Comparison of ENCODE assay signal across 24 cellular contexts in the genomic region with DNA sequence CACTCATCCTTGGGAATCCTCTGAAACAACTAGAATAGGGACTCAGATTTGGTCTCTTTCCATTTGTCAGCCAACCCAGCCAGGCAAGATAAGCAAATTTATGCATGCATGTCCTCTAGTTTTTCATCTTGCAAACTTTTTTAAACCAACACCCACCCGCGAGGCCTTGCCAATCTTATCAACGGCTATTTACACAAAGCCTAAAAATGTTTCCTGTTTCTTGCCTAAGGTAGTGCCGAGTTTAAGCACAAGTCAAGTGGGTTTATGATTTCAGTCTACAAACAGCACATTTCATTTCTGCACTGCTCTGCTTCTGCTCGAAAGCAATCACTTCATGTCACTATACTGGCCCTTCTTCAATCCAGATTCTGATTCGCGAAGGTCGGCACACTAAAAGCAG.
"Had no signal": no experiment of that assay in that cellular context is flagged by ENCODE, and none has a peak within 500 bp of the region (broad histone marks: within the 10 kb centered on the region; RNA-seq: fewer than 3 reads in every experiment).

No MANE protein-coding gene starts in this region.

- H3K27me3 Mint-ChIP-seq: activated B cell treated with CpG ODN at 0.5 μM for 24 hours; activated CD4-positive, alpha-beta T cell treated with anti-CD3 and anti-CD28 coated beads, Interleukin-2, amount 10 ng/mL, durations not matched to agents 24 days and 14 days; activated naive CD8-positive, alpha-beta T cell treated with anti-CD3 and anti-CD28 coated beads, Interleukin-2, amount 50 U/mL, for 24 hours; T-helper 17 cell had no signal

- H3K27me3 ChIP-seq: ascending aorta, body of pancreas had no signal

- H3K36me3 ChIP-seq: ascending aorta had no signal

- H3K4me1 ChIP-seq: ascending aorta had no signal

- ATAC-seq: activated naive CD4-positive, alpha-beta T cell treated with anti-CD3 and anti-CD28 coated beads, Interleukin-2, amount 50 U/mL, for 72 hours; activated naive CD8-positive, alpha-beta T cell treated with anti-CD3 and anti-CD28 coated beads, Interleukin-2, amount 50 U/mL, for 24 hours; activated T-cell treated with anti-CD3 and anti-CD28 coated beads, Interleukin-2, amount 50 U/mL, for 4 hours; body of pancreas; T-helper 17 cell had no signal

- H3K4me3 ChIP-seq: ascending aorta, body of pancreas had no signal

- H3K27ac ChIP-seq: ascending aorta, body of pancreas had no signal

- H3K27ac Mint-ChIP-seq: activated B cell treated with CpG ODN at 0.5 μM for 24 hours; activated CD4-positive, alpha-beta T cell treated with anti-CD3 and anti-CD28 coated beads, Interleukin-2, amount 10 ng/mL, durations not matched to agents 24 days and 14 days; activated naive CD4-positive, alpha-beta T cell treated with anti-CD3 and anti-CD28 coated beads, Interleukin-2, amount 50 U/mL, for 72 hours; activated naive CD8-positive, alpha-beta T cell treated with anti-CD3 and anti-CD28 coated beads, Interleukin-2, amount 50 U/mL, for 24 hours; T-helper 17 cell had no signal

- H3K9me3 ChIP-seq: ascending aorta, body of pancreas had no signal

- H3K9me3 Mint-ChIP-seq: activated B cell treated with CpG ODN at 0.5 μM for 24 hours; activated T-cell treated with anti-CD3 and anti-CD28 coated beads, Interleukin-2, amount 50 U/mL, for 4 hours had no signal

- DNase-seq: activated B cell treated with CpG ODN at 0.5 μM for 24 hours; activated CD4-positive, alpha-beta T cell treated with anti-CD3 and anti-CD28 coated beads for 1 hour; activated CD4-positive, alpha-beta T cell treated with anti-CD3 and anti-CD28 coated beads, Interleukin-2, amount 10 ng/mL, durations not matched to agents 24 days and 14 days; activated CD4-positive, alpha-beta T cell treated with anti-CD3 and anti-CD28 coated beads, Interleukin-2, amount 50 U/mL, for 48 hours; activated effector memory CD4-positive, alpha-beta T cell treated with anti-CD3 and anti-CD28 coated beads, Interleukin-2, amount 50 U/mL, for 16 hours; activated naive CD4-positive, alpha-beta T cell treated with Interleukin-2 at 50 U/mL for 16 hours; activated naive CD8-positive, alpha-beta T cell treated with anti-CD3 and anti-CD28 coated beads, Interleukin-2, amount 50 U/mL, for 24 hours; activated T-cell treated with anti-CD3 and anti-CD28 coated beads, Interleukin-2, amount 50 U/mL, for 4 hours; amniotic stem cell; Kasumi-1; KBM-7; NCI-H1092; NCI-H1417; NCI-H1694; NCI-H2029; NCI-H2107; NCI-H526; NCI-H774; SIG-M5; T-helper 17 cell; T-helper 9 cell had no signal

- H3K4me3 Mint-ChIP-seq: activated B cell treated with CpG ODN at 0.5 μM for 24 hours; activated CD4-positive, alpha-beta T cell treated with anti-CD3 and anti-CD28 coated beads, Interleukin-2, amount 10 ng/mL, durations not matched to agents 24 days and 14 days; activated naive CD8-positive, alpha-beta T cell treated with anti-CD3 and anti-CD28 coated beads, Interleukin-2, amount 50 U/mL, for 24 hours; activated T-cell treated with anti-CD3 and anti-CD28 coated beads, Interleukin-2, amount 50 U/mL, for 4 hours; T-helper 17 cell had no signal
